ENCODE assay signal across 8 cellular contexts in the genomic region with DNA sequence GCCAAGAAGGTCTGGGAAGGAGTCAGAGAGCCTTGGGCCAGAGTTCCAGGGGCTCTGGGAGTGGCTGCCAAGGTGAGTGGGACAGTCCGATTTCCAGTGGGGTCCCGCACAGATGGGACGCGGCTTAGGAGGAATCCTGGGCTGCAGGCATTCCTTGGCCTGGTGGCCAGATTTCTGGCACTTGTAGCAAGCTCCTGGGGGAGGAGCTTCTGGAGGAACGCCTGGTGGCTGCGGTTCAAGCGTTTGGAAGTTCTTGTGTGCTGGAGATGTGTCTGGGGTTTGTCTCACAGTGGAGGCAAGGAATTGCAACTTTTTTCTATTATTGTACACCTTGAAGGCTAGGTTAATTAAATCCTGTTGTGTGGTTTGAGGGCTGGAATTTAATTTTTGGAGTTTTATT. TPM values are rescaled to one million over a fixed set of nuclear protein-coding genes. Genes with fewer than 3 reads are reported as not detected.
"Had no signal": no experiment of that assay in that cellular context is flagged by ENCODE, and none has a peak within 500 bp of the region (broad histone marks: within the 10 kb centered on the region; RNA-seq: fewer than 3 reads in every experiment).

No MANE protein-coding gene starts in this region.

RNA-seq across cellular contexts. Expression of a gene that starts 28.6 kb away (rescaled TPM):
- total RNA-seq: activated B cell treated with CpG ODN at 0.5 μM for 24 hours, cardiac muscle cell, dorsolateral prefrontal cortex, endodermal cell, epithelial cell of proximal tubule, esophagus mucosa, foreskin keratinocyte, gastrocnemius medialis had no signal
- polyA plus RNA-seq: cardiac muscle cell, foreskin keratinocyte had no signal
